17 cellular contexts compared by ENCODE assay signal in the genomic region with DNA sequence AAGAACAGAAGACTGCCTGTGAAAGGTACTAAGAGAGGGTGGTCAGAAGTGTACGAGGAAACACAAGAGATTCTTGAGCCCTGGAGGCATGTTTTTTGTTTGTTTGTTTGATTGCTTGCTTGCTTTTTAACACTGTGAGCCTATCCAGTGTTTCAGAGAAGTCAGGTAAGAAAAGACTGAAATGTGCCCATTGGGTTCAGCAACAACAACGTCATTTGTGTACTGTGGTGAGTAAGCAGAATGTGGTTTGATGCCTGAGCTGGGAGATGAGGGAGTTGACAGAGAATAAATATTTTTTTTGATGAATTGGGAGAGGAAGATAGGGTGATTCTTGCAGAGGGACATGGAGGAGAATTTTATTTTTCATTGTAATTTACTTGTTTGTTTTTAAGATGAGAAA.
"Had no signal": no experiment of that assay in that cellular context is flagged by ENCODE, and none has a peak within 500 bp of the region (broad histone marks: within the 10 kb centered on the region; RNA-seq: fewer than 3 reads in every experiment).

No MANE protein-coding gene starts in this region.

- H3K27ac ChIP-seq: dorsolateral prefrontal cortex, left ventricle myocardium inferior, lower lobe of right lung, pancreas had no signal

- H3K4me3 ChIP-seq: dorsolateral prefrontal cortex, left ventricle myocardium inferior, lower lobe of right lung, pancreas, smooth muscle cell had no signal

- FAIRE-seq: frontal cortex, kidney, pancreas, urothelium cell line had no signal

- H3K4me2 ChIP-seq: smooth muscle cell had no signal

- H3K27me3 ChIP-seq: dorsolateral prefrontal cortex, pancreas had no signal

- H3K36me3 ChIP-seq: left ventricle myocardium inferior, lower lobe of right lung, pancreas had no signal

- H3K9me3 ChIP-seq: left ventricle myocardium inferior, lower lobe of right lung, pancreas had no signal

- ATAC-seq: esophagus mucosa; left cardiac atrium; lower lobe of right lung; natural killer cell treated with Interleukin-12 subunit alpha and Interleukin-12 subunit beta and Interleukin-15 and Interleukin-18, amount 100 ng/mL, for 72 hours; pancreas; right cardiac atrium had no signal

- DNase-seq: cortex of kidney; dorsolateral prefrontal cortex; effector CD8-positive, alpha-beta T cell; kidney; left cardiac atrium; left ventricle myocardium inferior; lower lobe of right lung; occipital lobe; pancreas; right cardiac atrium; stimulated activated CD4-positive, alpha-beta T cell treated with anti-CD3 and anti-CD28 coated beads, Interleukin-2, amount 100 ng/mL, for 48 hours; stimulated activated naive CD4-positive, alpha-beta T cell treated with Interleukin-2 at 50 U/mL for 16 hours had no signal

- H3K4me1 ChIP-seq: left ventricle myocardium inferior, lower lobe of right lung, pancreas had no signal
